In genomic region chr7:157368955-157369354, GRCh38 we compare ENCODE assay signal across 16 cellular contexts. TPM values are rescaled to one million over a fixed set of nuclear protein-coding genes. Genes with fewer than 3 reads are reported as not detected.
DNase-seq lines count a peak whose midpoint lies in the region; ATAC-seq, FAIRE-seq and TF ChIP-seq lines count a peak whose summit lies in the region.
"Had no signal": no experiment of that assay in that cellular context is flagged by ENCODE, and none has a peak within 500 bp of the region (broad histone marks: within the 10 kb centered on the region; RNA-seq: fewer than 3 reads in every experiment).

No MANE protein-coding gene starts in this region.

- BruUV-seq in HepG2 (replicated peaks; lab: Mats Ljungman, UMichigan) (no TSS peak), OCI-LY7 (replicated peaks; lab: Mats Ljungman, UMichigan) (TSS peak; percentile 15), K562 (replicated peaks; lab: Mats Ljungman, UMichigan) (no TSS peak)

- POLR2A ChIA-PET in HepG2 (lab: Yijun Ruan, JAX) (no interaction called here), OCI-LY7 (lab: Charles Lee) (no interaction called here), K562 (lab: Yijun Ruan, JAX) (interaction anchor here (0.8 to 1.3 kb wide), 3 partner anchors 14 to 23 kb away, joined by 3 read pairs; no protein-coding TSS in a partner anchor)

- intact Hi-C loops in HepG2 (cut with micrococcal nuclease; ENCODE audit: unreplicated experiment) = no loop called here
- intact Hi-C loops in right lobe of liver (cut with DNase I) = no loop called here
- intact Hi-C loops in OCI-LY7 (cut with micrococcal nuclease; ENCODE audit: unreplicated experiment) = no loop called here
- intact Hi-C loops in K562 (cut with micrococcal nuclease) = no loop called here
- intact Hi-C loops in sciatic nerve (cut with DNase I) = no loop called here

- no peak overlapping the region for H3K27ac ChIP-seq in HepG2 (ENCODE audit: extremely low read length, insufficient read depth, low read length)
- H3K27ac ChIP-seq in right lobe of liver = no peak overlapping the region
- no peak overlapping the region for H3K27ac ChIP-seq in OCI-LY7 (ENCODE audit: low read depth, low read length, poor library complexity, severe bottlenecking)
- H3K27ac ChIP-seq in K562 (ENCODE audit: extremely low read depth, low read depth, low read length) = no peak overlapping the region
- H3K27ac ChIP-seq: GM23248 had no signal

- H3K9ac ChIP-seq in HepG2 (ENCODE audit: insufficient read depth, low read depth, low read length) = no peak overlapping the region
- no peak overlapping the region for H3K9ac ChIP-seq in K562 (ENCODE audit: insufficient read depth in 1 of 2, low read depth in 2 of 2, low read length in 2 of 2)
- H3K9ac ChIP-seq: GM23248 had no signal

- H3K4me3 ChIP-seq in HepG2 (replicated peaks in 1 of 3; ENCODE audit: insufficient read depth in 1 of 3, low read depth in 2 of 3, low read length in 3 of 3) (no peak overlapping the region), right lobe of liver (no peak overlapping the region), OCI-LY7 (ENCODE audit: low read depth, low read length, poor library complexity, severe bottlenecking) (no peak overlapping the region), K562 (no peak overlapping the region)
- H3K4me3 ChIP-seq: GM23248 had no signal

- ATAC-seq in HepG2 (no peak), right lobe of liver (no peak), K562 (no peak), sciatic nerve (no peak)

- H3K9me2 ChIP-seq in OCI-LY7 (ENCODE audit: insufficient read depth, low read length) = no peaks in the 10 kb centered on the region

- DNase-seq in HepG2 (ENCODE audit: low spot score) (no peak), right lobe of liver (no peak), OCI-LY7 (ENCODE audit: low spot score) (no peak), K562 (ENCODE audit: extremely low read depth in 1 of 4, low spot score in 3 of 4) (no peak), sciatic nerve (ENCODE audit: low spot score) (peak; percentile 8), germinal center (ENCODE audit: low spot score) (no peak), DMS79 treated with DMSO at 0.1 percent for 48 hours (lab: John Stamatoyannopoulos, UW) (no peak), DMS53 treated with DMSO at 0.1 percent for 48 hours (lab: John Stamatoyannopoulos, UW; ENCODE audit: unreplicated experiment) (no peak)
- DNase-seq: ACHN, GM23248, NCI-H1105 treated with DMSO at 0.1 percent for 48 hours, NCI-H1694, NCI-H2107, NCI-H510A, NCI-H748 treated with DMSO at 0.1 percent for 48 hours had no signal

- TF ChIP-seq CTCF in HepG2 (CRISPR knock-in tag; IDR thresholded peaks at IDR 0.05) = no peak
- no peak for TF ChIP-seq CTCF in right lobe of liver (IDR thresholded peaks at IDR 0.05)
- TF ChIP-seq CTCF in OCI-LY7 (conservative IDR thresholded peaks at IDR 0.05; ENCODE audit: low read length) = no peak
- no peak for TF ChIP-seq CTCF in K562 (IDR thresholded peaks at IDR 0.05 in 2 of 3, conservative IDR thresholded peaks at IDR 0.05 in 1 of 3; ENCODE audit: insufficient read depth in 2 of 3, low read depth in 1 of 3, low read length in 3 of 3)

- no peak for TF ChIP-seq EP300 in HepG2 (IDR thresholded peaks at IDR 0.05; ENCODE audit: low read depth in 2 of 2, low read length in 2 of 2)
- TF ChIP-seq EP300 in HepG2 (CRISPR knock-in tag; IDR thresholded peaks at IDR 0.05; ENCODE audit: borderline replicate concordance) = no peak
- no peak for TF ChIP-seq EP300 in K562 (IDR thresholded peaks at IDR 0.05; ENCODE audit: low read length)

- H3K9me3 ChIP-seq in HepG2 (ENCODE audit: low read length) (no peaks in the 10 kb centered on the region), right lobe of liver (no peaks in the 10 kb centered on the region), OCI-LY7 (ENCODE audit: low read length) (no peaks in the 10 kb centered on the region), K562 (replicated peaks; ENCODE audit: control insufficient read depth, insufficient read depth, low read depth, low read length) (no peaks in the 10 kb centered on the region)

- H3K79me2 ChIP-seq in HepG2 (ENCODE audit: insufficient read depth, low read length) = peaks cover 30% of the 10 kb centered on the region
- H3K79me2 ChIP-seq in OCI-LY7 (ENCODE audit: insufficient read depth, low read depth, low read length) = peaks cover 38% of the 10 kb centered on the region; the same call in 1 of the 2 replicates
- H3K79me2 ChIP-seq in K562 (ENCODE audit: control insufficient read depth, insufficient read depth, low read length) = peaks cover 75% of the 10 kb centered on the region

- H3K9me1 ChIP-seq in K562 (ENCODE audit: control insufficient read depth, insufficient read depth, low read length) = peaks cover 7% of the 10 kb centered on the region

- H3K36me3 ChIP-seq in HepG2 (replicated peaks in 1 of 2; ENCODE audit: control insufficient read depth in 1 of 2, insufficient read depth in 2 of 2, low read length in 2 of 2) (peaks cover 43 to 87% of the 10 kb centered on the region in 2 experiments), right lobe of liver (peaks cover 3 to 68% (median 32%) of the 10 kb centered on the region in 4 donors), OCI-LY7 (ENCODE audit: insufficient read depth, low read length) (peaks cover 100% of the 10 kb centered on the region), K562 (ENCODE audit: control insufficient read depth, insufficient read depth, low read length) (peaks cover 100% of the 10 kb centered on the region)

- no peak for TF ChIP-seq POLR2A in HepG2 (IDR thresholded peaks at IDR 0.05; ENCODE audit: insufficient read depth in 1 of 2, low read depth in 2 of 2, low read length in 2 of 2)
- TF ChIP-seq POLR2A in right lobe of liver (IDR thresholded peaks at IDR 0.05) = no peak
- no peak for TF ChIP-seq POLR2A in K562 (conservative IDR thresholded peaks at IDR 0.05)

- H3K27me3 ChIP-seq in HepG2 (ENCODE audit: control insufficient read depth in 1 of 2, insufficient read depth in 2 of 2, low read length in 2 of 2) = no peaks in the 10 kb centered on the region
- no peaks in the 10 kb centered on the region for H3K27me3 ChIP-seq in right lobe of liver
- no peaks in the 10 kb centered on the region for H3K27me3 ChIP-seq in K562 (ENCODE audit: control insufficient read depth in 2 of 2, insufficient read depth in 2 of 2, low read length in 2 of 2)

- WGBS in HepG2 (ENCODE audit: low lambda C conversion rate) = 95% methylated on average over 7 of the region's 7 CpGs
- WGBS in right lobe of liver (ENCODE audit: insufficient coverage, low coverage, low lambda C conversion rate, missing lambda C conversion rate) = 91% methylated on average over 6 of the region's 7 CpGs
- 84% methylated on average over 7 of the region's 7 CpGs for WGBS in K562 (ENCODE audit: insufficient coverage, low coverage, missing lambda C conversion rate)

- no peak overlapping the region for H2AFZ ChIP-seq in HepG2 (ENCODE audit: low read length)
- no peak overlapping the region for H2AFZ ChIP-seq in OCI-LY7 (ENCODE audit: low read length)
- H2AFZ ChIP-seq in K562 (ENCODE audit: low read depth, low read length) = no peak overlapping the region
- H2AFZ ChIP-seq: GM23248 had no signal

- no peak for TF ChIP-seq RAD21 in HepG2 (CRISPR knock-in tag; IDR thresholded peaks at IDR 0.05)
- TF ChIP-seq RAD21 in K562 (CRISPR knock-in tag; conservative IDR thresholded peaks at IDR 0.05 in 1 of 2, IDR thresholded peaks at IDR 0.05 in 1 of 2) = no peak

- H3K4me2 ChIP-seq in HepG2 (ENCODE audit: low read depth, low read length) = no peak overlapping the region
- no peak overlapping the region for H3K4me2 ChIP-seq in OCI-LY7 (ENCODE audit: low read length)
- H3K4me2 ChIP-seq in K562 (ENCODE audit: insufficient read depth, low read length) = no peak overlapping the region

- H4K20me1 ChIP-seq in HepG2 (ENCODE audit: insufficient read depth, low read length) = peaks cover 12% of the 10 kb centered on the region; the same call in 1 of the 2 replicates
- no peaks in the 10 kb centered on the region for H4K20me1 ChIP-seq in OCI-LY7 (ENCODE audit: insufficient read depth, low read length)
- H4K20me1 ChIP-seq in K562 (replicated peaks; ENCODE audit: control insufficient read depth, insufficient read depth, low read length) = peaks cover 31% of the 10 kb centered on the region

- CTCF ChIA-PET in HepG2 (lab: Yijun Ruan, JAX; ENCODE audit: low intra/inter-chr PET ratio, low total read pairs) = no interaction called here
- CTCF ChIA-PET in OCI-LY7 (lab: Charles Lee; ENCODE audit: unreplicated experiment) = no interaction called here
- CTCF ChIA-PET in K562 (lab: Yijun Ruan, JAX; ENCODE audit: low intra/inter-chr PET ratio) = no interaction called here

- FAIRE-seq in HepG2 (lab: Jason Lieb, UNC) (no peak), K562 (lab: Jason Lieb, UNC) (no peak)
- FAIRE-seq: G401.6 had no signal

- H3K4me1 ChIP-seq in HepG2 (ENCODE audit: insufficient read depth, low read length) (peaks cover 9% of the 10 kb centered on the region; the same call in 1 of the 2 replicates), right lobe of liver (peaks cover 0 to 9% (median 0%) of the 10 kb centered on the region in 4 donors), OCI-LY7 (ENCODE audit: insufficient read depth, low read length, poor library complexity, severe bottlenecking) (no peaks in the 10 kb centered on the region), K562 (replicated peaks in 1 of 2; ENCODE audit: control insufficient read depth in 2 of 2, insufficient read depth in 2 of 2, low read length in 2 of 2) (peaks cover 0 to 3% of the 10 kb centered on the region in 2 experiments; a peak in 1 of 5 replicates)

- in situ Hi-C loops in HepG2 (cut with HindIII; ENCODE audit: extremely low pct_ligation_motif_present, low pct_unique_long_range_greater_than_20kb) = no loop called here
- in situ Hi-C loops in K562 (cut with MboI) = no loop called here

RNA-seq across cellular contexts. Expression of gene DNAJB6, which starts 32.2 kb away (rescaled TPM):
- 53.9 and 72.9 TPM in 2 replicates for total RNA-seq in HepG2 (2016; rRNA removed; fragmentation: Illumina TruSeq; extraction: Trizol)
- 51.7 and 58.5 TPM in 2 replicates for total RNA-seq in HepG2 (2016; cell fraction: cytosol; rRNA removed; fragmentation: Illumina TruSeq; extraction: Trizol; ENCODE audit: low read depth)
- total RNA-seq in HepG2 (2016; cell fraction: insoluble cytoplasmic fraction; rRNA removed; fragmentation: Illumina TruSeq; extraction: Trizol) = 57.3 and 66.0 TPM in 2 replicates
- 37.1 and 38.2 TPM in 2 replicates for total RNA-seq in HepG2 (2016; cell fraction: membrane; rRNA removed; fragmentation: Illumina TruSeq; extraction: Trizol)
- total RNA-seq in HepG2 (2016; cell fraction: nucleus; rRNA removed; fragmentation: Illumina TruSeq; extraction: Trizol) = 31.6 and 33.1 TPM in 2 replicates
- 27.1 and 29.9 TPM in 2 replicates for polyA plus RNA-seq in HepG2 (2011; rRNA removed)
- 14.8 and 23.9 TPM in 2 replicates for polyA plus RNA-seq in HepG2 (2011; cell fraction: cytosol; rRNA removed)
- polyA plus RNA-seq in HepG2 (2011; cell fraction: nucleus; rRNA removed) = 22.1 and 25.2 TPM in 2 replicates
- polyA plus RNA-seq in HepG2 (2012) = 61.9 and 67.0 TPM in 2 replicates
- polyA plus RNA-seq in HepG2 (2016; cell fraction: cytosol; fragmentation: Illumina TruSeq; extraction: Trizol; ENCODE audit: low read depth) = 15.6 and 19.2 TPM in 2 replicates
- 96.0 and 98.3 TPM in 2 replicates for polyA plus RNA-seq in HepG2 (2016; cell fraction: insoluble cytoplasmic fraction; fragmentation: Illumina TruSeq; extraction: Trizol; ENCODE audit: low read depth)
- polyA plus RNA-seq in HepG2 (2016; cell fraction: membrane; fragmentation: Illumina TruSeq; extraction: Trizol; ENCODE audit: low read depth) = 29.1 and 33.0 TPM in 2 replicates
- polyA plus RNA-seq in HepG2 (2016; cell fraction: nucleus; fragmentation: Illumina TruSeq; extraction: Trizol; ENCODE audit: insufficient read depth, low read depth) = 55.8 and 62.6 TPM in 2 replicates
- 18.1 and 22.3 TPM in 2 replicates for polyA minus RNA-seq in HepG2 (2011; rRNA and poly(A)+ RNA removed; ENCODE audit: low replicate concordance)
- 25.6 and 28.2 TPM in 2 replicates for polyA minus RNA-seq in HepG2 (2011; cell fraction: cytosol; rRNA and poly(A)+ RNA removed)
- polyA minus RNA-seq in HepG2 (2011; cell fraction: nucleus; rRNA and poly(A)+ RNA removed) = 43.9 and 51.2 TPM in 2 replicates
- total RNA-seq in right lobe of liver = 10 to 100 TPM; 24.5 to 38.0 (median 35.2) TPM
- 56.4 and 69.3 TPM in 2 replicates for total RNA-seq in OCI-LY7 (2014; rRNA removed; shearing (Covaris generic))
- total RNA-seq in OCI-LY7 (2022) = 65.9 and 66.4 TPM in 2 replicates
- 136 and 330 TPM in 2 replicates for total RNA-seq in K562 (2011; cell fraction: chromatin; rRNA removed; ENCODE audit: low replicate concordance)
- total RNA-seq in K562 (2011; cell fraction: nucleolus; rRNA removed) = 82.5 and 83.7 TPM in 2 replicates
- total RNA-seq in K562 (2011; cell fraction: nucleoplasm; rRNA removed) = 139 and 175 TPM in 2 replicates
- 116 and 147 TPM in 2 replicates for total RNA-seq in K562 (2014; rRNA removed)
- total RNA-seq in K562 (2014; rRNA removed; fragmentation: Illumina TruSeq; extraction: Trizol) = 135 and 158 TPM in 2 replicates
- 132 and 149 TPM in 2 replicates for total RNA-seq in K562 (2015; rRNA removed; fragmentation: Illumina TruSeq; extraction: Trizol)
- total RNA-seq in K562 (2021) = 128 and 131 TPM in 2 replicates
- polyA plus RNA-seq in K562 (2011; rRNA removed) = 63.1 and 84.5 TPM in 2 replicates
- 30.0 and 41.8 TPM in 2 replicates for polyA plus RNA-seq in K562 (2011; cell fraction: cytosol; rRNA removed)
- polyA plus RNA-seq in K562 (2011; cell fraction: nucleus; rRNA removed) = 45.6 and 48.0 TPM in 2 replicates
- polyA plus RNA-seq in K562 (2012) = 109 and 130 TPM in 2 replicates
- 158 and 225 TPM in 2 replicates for polyA plus RNA-seq in K562 (2014; fragmentation: Illumina TruSeq; extraction: Trizol)
- polyA plus RNA-seq in K562 (2014; fragmentation: Nextera tagmentation; extraction: Ambion mirVana) = 100 to 1,000 TPM in 1 of 2 experiments, 10 to 100 TPM in 1; 96.6 to 100 TPM
- polyA plus RNA-seq in K562 (2014; rRNA removed) = 135 and 158 TPM in 2 replicates
- polyA minus RNA-seq in K562 (2011; rRNA and poly(A)+ RNA removed) = 60.6 and 70.5 TPM in 2 replicates
- polyA minus RNA-seq in K562 (2011; cell fraction: cytosol; rRNA and poly(A)+ RNA removed) = 59.2 and 63.5 TPM in 2 replicates
- polyA minus RNA-seq in K562 (2011; cell fraction: nucleus; rRNA and poly(A)+ RNA removed) = 39.3 and 44.5 TPM in 2 replicates
- total RNA-seq in sciatic nerve = 129 TPM

Comparison
In these comparisons a context has a peak if more than half of its experiments do, and no peak if none do; other contexts are left out.
1. Of the 241 proteins assayed by ChIP-seq in both HepG2 and K562: peak only in HepG2: none; only in K562: ZFX; in both: none; in neither: 240.